8 cellular contexts compared by ENCODE assay signal in genomic region chr1:147494998-147495580, GRCh38. TPM values are rescaled to one million over a fixed set of nuclear protein-coding genes. Genes with fewer than 3 reads are reported as not detected.
DNase-seq lines count a peak whose midpoint lies in the region; ATAC-seq and FAIRE-seq lines count a peak whose summit lies in the region.

No MANE protein-coding gene starts in this region.

- H3K4me3 Mint-ChIP-seq in central memory CD8-positive, alpha-beta T cell, result no peak overlapping the region

- H3K36me3 Mint-ChIP-seq in central memory CD8-positive, alpha-beta T cell (ENCODE audit: insufficient read depth), result no peaks in the 10 kb centered on the region

- H3K4me1 Mint-ChIP-seq in central memory CD8-positive, alpha-beta T cell, result no peaks in the 10 kb centered on the region

- FAIRE-seq in A204.1 (lab: Jason Lieb, UNC), result peak; percentile 6

- no peaks in the 10 kb centered on the region for H3K9me3 Mint-ChIP-seq in central memory CD8-positive, alpha-beta T cell

- peaks cover 27% of the 10 kb centered on the region for H3K27me3 Mint-ChIP-seq in central memory CD8-positive, alpha-beta T cell

- no peak overlapping the region for H3K27ac Mint-ChIP-seq in central memory CD8-positive, alpha-beta T cell (ENCODE audit: low read depth)

- DNase-seq in NCI-H2171 (lab: John Stamatoyannopoulos, UW) (peak; percentile 26), left lobe of liver (ENCODE audit: low spot score) (peak; percentile 75)
- DNase-seq in central memory CD8-positive, alpha-beta T cell (ENCODE audit: low spot score in 2 of 2), result peak; percentile 42 to 55
- peak; percentile 53 to 65 (median 61) for DNase-seq in stimulated activated CD4-positive, alpha-beta T cell treated with anti-CD3 and anti-CD28 coated beads, TNF-alpha, amount 100 ng/mL, for 24 hours (ENCODE audit: low read depth in 3 of 3)

- ATAC-seq in GM18502 (IDR thresholded peaks at IDR 0.05; ENCODE audit: poor library complexity, unreplicated experiment) (peak; percentile 88), HG03064 (IDR thresholded peaks at IDR 0.05; ENCODE audit: low read depth, unreplicated experiment) (peak; percentile 65), left lobe of liver (peak; percentile 96)
- ATAC-seq in activated CD4-positive, CD25-positive, alpha-beta regulatory T cell treated with anti-CD3 and anti-CD28 coated beads, Interleukin-2, amount 50 U/mL, for 24 hours, result peak; percentile 94 to 97
- peak; percentile 96 for ATAC-seq in central memory CD8-positive, alpha-beta T cell (replicated peaks; ENCODE audit: extremely low read depth, poor library complexity, severe bottlenecking)

RNA-seq across cellular contexts. Expression of gene BCL9, which starts 46.2 kb away (rescaled TPM):
- 5.3 TPM for total RNA-seq in left lobe of liver

Comparison
In these comparisons a context has a peak if more than half of its experiments do, and no peak if none do; other contexts are left out.
1. Peak in every context shown above with its lines: DNase-seq and ATAC-seq.